11 cellular contexts compared by ENCODE assay signal in genomic region chr22:49824936-49825335, GRCh38. TPM values are rescaled to one million over a fixed set of nuclear protein-coding genes. Genes with fewer than 3 reads are reported as not detected.
DNase-seq lines count a peak whose midpoint lies in the region; ATAC-seq and TF ChIP-seq lines count a peak whose summit lies in the region.
"Had no signal": no experiment of that assay in that cellular context is flagged by ENCODE, and none has a peak within 500 bp of the region (broad histone marks: within the 10 kb centered on the region; RNA-seq: fewer than 3 reads in every experiment).

No MANE protein-coding gene starts in this region.

- DNase-seq in cardiac fibroblast (ENCODE audit: low read depth in 2 of 2) (no peak), transverse colon (no peak), germinal center (ENCODE audit: low spot score) (no peak), COLO829 (ENCODE audit: low spot score) (no peak)
- no peak for DNase-seq in natural killer cell treated with Interleukin-12 subunit alpha and Interleukin-12 subunit beta and Interleukin-15 and Interleukin-18, amount 100 ng/mL, for 72 hours (ENCODE audit: low spot score)
- DNase-seq: amniotic stem cell, KBM-7, NCI-H524 treated with DMSO at 0.1 percent for 48 hours had no signal

- H3K27me3 Mint-ChIP-seq in IgD-negative memory B cell, result no peaks in the 10 kb centered on the region
- H3K27me3 Mint-ChIP-seq in natural killer cell treated with Interleukin-12 subunit alpha and Interleukin-12 subunit beta and Interleukin-15 and Interleukin-18, amount 100 ng/mL, for 72 hours, result no peaks in the 10 kb centered on the region

- TF ChIP-seq EP300 in transverse colon (IDR thresholded peaks at IDR 0.05; ENCODE audit: low read depth), result no peak

- H3K4me1 ChIP-seq in transverse colon, result peaks cover 18 to 45% (median 27%) of the 10 kb centered on the region in 4 donors

- in situ Hi-C loops in transverse colon (cut with MboI; ENCODE audit: low pct_ligation_motif_present in 1 of 4, low pct_unique_long_range_greater_than_20kb in 1 of 4, low sequenced_read_pairs in 3 of 4), result no loop called here

- no peaks in the 10 kb centered on the region for H3K9me3 Mint-ChIP-seq in IgD-negative memory B cell
- no peaks in the 10 kb centered on the region for H3K9me3 Mint-ChIP-seq in natural killer cell treated with Interleukin-12 subunit alpha and Interleukin-12 subunit beta and Interleukin-15 and Interleukin-18, amount 100 ng/mL, for 72 hours

- H3K27ac Mint-ChIP-seq in IgD-negative memory B cell, result peak overlapping the region in 2 of 3 donors; percentile 45 to 46
- H3K27ac Mint-ChIP-seq in natural killer cell treated with Interleukin-12 subunit alpha and Interleukin-12 subunit beta and Interleukin-15 and Interleukin-18, amount 100 ng/mL, for 72 hours, result peak overlapping the region; percentile 0 to 88

- TF ChIP-seq POLR2A in transverse colon (IDR thresholded peaks at IDR 0.05), result no peak

- 91% methylated on average over 12 of the region's 12 CpGs; no CpG with 5 or more reads in 1 of the 2 donors for WGBS in transverse colon (ENCODE audit: low coverage in 1 of 2), 2 donors

- peaks cover 22 to 36% (median 25%) of the 10 kb centered on the region in 3 donors for H3K4me1 Mint-ChIP-seq in IgD-negative memory B cell
- peaks cover 28 to 31% of the 10 kb centered on the region in 2 donors for H3K4me1 Mint-ChIP-seq in natural killer cell treated with Interleukin-12 subunit alpha and Interleukin-12 subunit beta and Interleukin-15 and Interleukin-18, amount 100 ng/mL, for 72 hours (ENCODE audit: low read depth in 2 of 2)

- H3K36me3 ChIP-seq in transverse colon, result peaks cover 0 to 19% (median 7%) of the 10 kb centered on the region in 4 donors

- peak overlapping the region in 3 of 4 donors; percentile 44 to 94 (median 74) for H3K4me3 Mint-ChIP-seq in IgD-negative memory B cell
- H3K4me3 Mint-ChIP-seq in natural killer cell treated with Interleukin-12 subunit alpha and Interleukin-12 subunit beta and Interleukin-15 and Interleukin-18, amount 100 ng/mL, for 72 hours, result peak overlapping the region; percentile 94

- H3K27ac ChIP-seq in C4-2B, result peak overlapping the region; percentile 83
- H3K27ac ChIP-seq in transverse colon, result peak overlapping the region in 2 of 4 donors; percentile 88 to 98

- H3K36me3 Mint-ChIP-seq in IgD-negative memory B cell, result no peaks in the 10 kb centered on the region
- peaks cover 9% of the 10 kb centered on the region for H3K36me3 Mint-ChIP-seq in natural killer cell treated with Interleukin-12 subunit alpha and Interleukin-12 subunit beta and Interleukin-15 and Interleukin-18, amount 100 ng/mL, for 72 hours

- intact Hi-C loops in transverse colon (cut with DNase I; ENCODE audit: low total_unique reads), result no loop called here

- no peak for ATAC-seq in natural killer cell treated with Interleukin-12 subunit alpha and Interleukin-12 subunit beta and Interleukin-15 and Interleukin-18, amount 100 ng/mL, for 72 hours
- no peak for ATAC-seq in activated CD4-positive, CD25-positive, alpha-beta regulatory T cell treated with anti-CD3 and anti-CD28 coated beads, Interleukin-2, amount 50 U/mL, for 24 hours

- H3K4me3 ChIP-seq in cardiac fibroblast (replicated peaks in 1 of 2; ENCODE audit: low read depth in 2 of 2, low read length in 2 of 2) (peak overlapping the region; percentile 2 to 73), transverse colon (peak overlapping the region in 1 of 4 donors; percentile 86)

- no peaks in the 10 kb centered on the region for H3K27me3 ChIP-seq in transverse colon

- H3K9me3 ChIP-seq in transverse colon, result no peaks in the 10 kb centered on the region

- TF ChIP-seq CTCF in C4-2B (conservative IDR thresholded peaks at IDR 0.05), result no peak
- TF ChIP-seq CTCF in cardiac fibroblast (IDR thresholded peaks at IDR 0.05; ENCODE audit: low read depth, low read length), result no peak
- no peak for TF ChIP-seq CTCF in transverse colon (IDR thresholded peaks at IDR 0.05)

RNA-seq across cellular contexts. Expression of gene BRD1, which starts 2.7 kb away (rescaled TPM):
- polyA plus RNA-seq in IgD-negative memory B cell, result 3.1 TPM
- 10 to 100 TPM; 31.2 to 59.5 TPM for total RNA-seq in natural killer cell treated with Interleukin-12 subunit alpha and Interleukin-12 subunit beta and Interleukin-15 and Interleukin-18, amount 100 ng/mL, for 72 hours
- total RNA-seq in transverse colon, result 10 to 100 TPM; 43.4 to 70.5 (median 50.3) TPM

RNA-seq across cellular contexts. Expression of gene ZBED4, which starts 28.7 kb away (rescaled TPM):
- 5.0 TPM for polyA plus RNA-seq in IgD-negative memory B cell
- 10 to 100 TPM; 18.3 to 30.7 TPM for total RNA-seq in natural killer cell treated with Interleukin-12 subunit alpha and Interleukin-12 subunit beta and Interleukin-15 and Interleukin-18, amount 100 ng/mL, for 72 hours
- 10 to 100 TPM; 19.9 to 30.7 (median 24.9) TPM for total RNA-seq in transverse colon
